In the genomic region with DNA sequence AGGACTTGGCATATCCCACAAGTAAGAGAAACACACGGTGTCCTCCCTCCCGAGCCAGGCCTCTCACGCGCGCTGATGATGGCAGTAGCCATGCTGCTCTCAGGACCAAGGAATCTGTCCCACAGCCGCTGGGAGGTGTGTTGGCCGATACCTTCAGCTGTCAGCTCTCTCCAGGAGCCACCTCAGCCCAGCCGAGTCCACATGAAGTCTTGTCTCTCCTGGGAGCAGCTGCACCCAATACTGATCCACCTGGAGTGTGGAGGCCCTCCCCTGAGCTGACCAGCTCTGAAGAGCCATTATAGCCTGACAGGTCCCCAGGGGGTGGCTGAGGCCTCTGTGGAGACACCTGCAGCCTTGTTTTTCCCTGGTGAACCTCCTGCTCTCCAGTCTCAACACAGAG, we compare ENCODE assay signal across 23 cellular contexts.
"Had no signal": no experiment of that assay in that cellular context is flagged by ENCODE, and none has a peak within 500 bp of the region (broad histone marks: within the 10 kb centered on the region; RNA-seq: fewer than 3 reads in every experiment).

No MANE protein-coding gene starts in this region.

- H3K9me3 ChIP-seq: adrenal gland, ascending aorta, gastrocnemius medialis, heart left ventricle, testis, transverse colon had no signal

- H3K4me1 ChIP-seq: adrenal gland, ascending aorta, gastrocnemius medialis, heart left ventricle, testis, transverse colon had no signal

- H3K27ac ChIP-seq: adrenal gland, ascending aorta, coronary artery, dorsolateral prefrontal cortex, gastrocnemius medialis, heart left ventricle, testis, transverse colon had no signal

- H3K36me3 ChIP-seq: adrenal gland, ascending aorta, gastrocnemius medialis, heart left ventricle, transverse colon had no signal

- DNase-seq: activated CD4-positive, alpha-beta memory T cell treated with anti-CD3 and anti-CD28 coated beads for 36 hours; activated CD4-positive, alpha-beta T cell treated with anti-CD3 and anti-CD28 coated beads, Interleukin-2, amount 10 ng/mL, durations not matched to agents 24 days and 14 days; activated CD4-positive, CD25-positive, alpha-beta regulatory T cell treated with anti-CD3 and anti-CD28 coated beads, Interleukin-2, amount 50 U/mL, for 72 hours; activated CD8-positive, alpha-beta memory T cell treated with anti-CD3 and anti-CD28 coated beads, Interleukin-2, amount 50 U/mL, for 4 hours; activated effector memory CD4-positive, alpha-beta T cell treated with anti-CD3 and anti-CD28 coated beads, Interleukin-2, amount 50 U/mL, for 16 hours; activated naive CD4-positive, alpha-beta T cell treated with anti-CD3 and anti-CD28 coated beads for 36 hours; activated naive CD8-positive, alpha-beta T cell treated with anti-CD3 and anti-CD28 coated beads for 36 hours; activated T-cell treated with anti-CD3 and anti-CD28 coated beads, Interleukin-2, amount 50 U/mL, for 1 hour; adrenal gland; dorsolateral prefrontal cortex; effector memory CD4-positive, alpha-beta T cell; gastrocnemius medialis; heart left ventricle; midbrain; occipital lobe; right cardiac atrium; stimulated activated CD4-positive, alpha-beta T cell treated with anti-CD3 and anti-CD28 coated beads, Interleukin-2, amount 100 ng/mL, for 48 hours; stimulated activated naive CD8-positive, alpha-beta T cell treated with anti-CD3 and anti-CD28 coated beads, Interleukin-15, Interleukin-2, amounts not matched to agents 100 U/mL and 50 U/mL, for 24 hours; T1000; testis; transverse colon had no signal

- H3K27me3 ChIP-seq: adrenal gland, ascending aorta, gastrocnemius medialis, heart left ventricle, testis, transverse colon had no signal

- H3K4me3 ChIP-seq: adrenal gland, ascending aorta, coronary artery, dorsolateral prefrontal cortex, gastrocnemius medialis, heart left ventricle, testis, transverse colon had no signal
